8 cellular contexts compared by ENCODE assay signal in the genomic region with DNA sequence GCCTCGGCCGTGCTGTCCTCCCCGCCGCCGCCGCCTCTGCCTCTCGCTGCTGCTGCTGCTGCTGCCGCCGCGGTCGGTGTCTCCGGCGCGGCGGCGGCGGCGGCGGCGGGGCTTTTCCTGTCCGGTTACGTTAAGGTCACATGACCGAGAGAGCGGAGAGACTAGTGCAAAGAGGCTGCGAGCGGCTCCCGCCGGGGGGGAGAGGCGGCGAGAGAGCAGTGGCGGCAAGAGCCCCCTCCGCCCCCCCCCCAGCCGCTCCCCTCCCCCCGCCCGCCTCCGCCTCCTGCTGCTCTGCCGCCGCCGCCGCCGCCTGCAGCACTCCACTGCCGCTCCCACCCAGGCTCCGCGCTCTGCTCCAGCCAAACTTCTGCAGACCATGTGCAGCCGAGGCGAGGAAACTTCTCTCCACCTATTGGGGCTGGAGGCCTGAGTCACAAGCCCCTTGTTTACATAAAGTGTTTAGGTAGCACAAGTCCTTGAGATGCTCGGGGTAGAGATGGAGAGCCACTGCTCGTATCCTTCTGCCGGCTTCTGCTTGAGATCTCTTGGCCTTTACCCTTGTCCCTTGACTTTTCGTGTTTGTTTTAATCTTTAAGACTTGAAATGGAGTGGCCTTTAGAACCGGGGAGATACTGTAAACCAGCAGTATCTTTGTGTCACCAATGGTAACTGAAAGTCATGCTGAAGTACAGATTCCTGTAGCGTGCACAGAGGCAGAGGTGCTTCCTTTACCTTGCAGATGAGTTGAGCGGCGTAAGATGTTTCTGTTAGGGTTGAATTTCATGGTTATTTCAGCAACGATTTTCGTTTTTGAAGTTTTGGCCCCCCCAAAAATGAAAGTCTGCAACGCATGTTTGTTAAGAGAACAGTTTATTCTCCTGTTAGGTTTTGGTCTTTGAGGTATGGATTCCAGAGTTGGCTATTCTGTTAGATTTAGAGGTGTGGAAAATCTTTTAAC. TPM values are rescaled to one million over a fixed set of nuclear protein-coding genes. Genes with fewer than 3 reads are reported as not detected.
DNase-seq lines count a peak whose midpoint lies in the region; ATAC-seq and TF ChIP-seq lines count a peak whose summit lies in the region.

A gene with protein sequence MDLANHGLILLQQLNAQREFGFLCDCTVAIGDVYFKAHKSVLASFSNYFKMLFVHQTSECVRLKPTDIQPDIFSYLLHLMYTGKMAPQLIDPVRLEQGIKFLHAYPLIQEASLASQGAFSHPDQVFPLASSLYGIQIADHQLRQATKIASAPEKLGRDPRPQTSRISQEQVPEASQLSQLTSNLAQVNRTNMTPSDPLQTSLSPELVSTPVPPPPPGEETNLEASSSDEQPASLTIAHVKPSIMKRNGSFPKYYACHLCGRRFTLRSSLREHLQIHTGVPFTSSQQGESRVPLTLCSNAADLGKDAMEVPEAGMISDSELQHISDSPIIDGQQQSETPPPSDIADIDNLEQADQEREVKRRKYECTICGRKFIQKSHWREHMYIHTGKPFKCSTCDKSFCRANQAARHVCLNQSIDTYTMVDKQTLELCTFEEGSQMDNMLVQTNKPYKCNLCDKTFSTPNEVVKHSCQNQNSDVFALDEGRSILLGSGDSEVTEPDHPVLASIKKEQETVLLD (minus strand): TSS at position 89 of the 958 bp plus-strand sequence. CDS start 17,922 bp downstream, outside the sequence.

- ATAC-seq in CD4-positive, alpha-beta T cell (ENCODE audit: poor library complexity), result peak; percentile 16
- ATAC-seq in GM21360 (IDR thresholded peaks at IDR 0.05; ENCODE audit: unreplicated experiment), result peak; percentile 17

- TF ChIP-seq CTCF in CD4-positive, alpha-beta T cell (IDR thresholded peaks at IDR 0.05), result no peak
- TF ChIP-seq CTCF in neutrophil (IDR thresholded peaks at IDR 0.05), result no peak

- peaks cover 4% of the 10 kb centered on the region for H3K27me3 Mint-ChIP-seq in CD4-positive, alpha-beta T cell

- H3K9me3 ChIP-seq in CD4-positive, alpha-beta T cell (ENCODE audit: control insufficient read depth, low read length), result no peaks in the 10 kb centered on the region
- H3K9me3 ChIP-seq in SK-N-MC (ENCODE audit: low read depth, low read length), result no peaks in the 10 kb centered on the region
- no peaks in the 10 kb centered on the region for H3K9me3 ChIP-seq in neutrophil

- peaks cover 78% of the 10 kb centered on the region for H3K4me1 Mint-ChIP-seq in CD4-positive, alpha-beta T cell (ENCODE audit: low read depth)

- peak; percentile 42 to 69 (median 56) for DNase-seq in CD4-positive, alpha-beta T cell
- DNase-seq in Jurkat, Clone E6-1 (ENCODE audit: low read depth, low spot score), result peak; percentile 51
- DNase-seq in SK-N-MC (ENCODE audit: low read depth, low spot score) (peak; percentile 40), germinal center (ENCODE audit: low spot score) (peak; percentile 68), superior temporal gyrus (ENCODE audit: extremely low spot score) (peak; percentile 71)
- peak; percentile 67 for DNase-seq in activated naive CD4-positive, alpha-beta T cell treated with Interleukin-2 at 50 U/mL for 16 hours

- no peaks in the 10 kb centered on the region for H3K27me3 ChIP-seq in CD4-positive, alpha-beta T cell (ENCODE audit: control insufficient read depth, insufficient read depth, low read length)
- H3K27me3 ChIP-seq in neutrophil, result no peaks in the 10 kb centered on the region

- intact Hi-C loops in CD4-positive, alpha-beta T cell (cut with DNase I, micrococcal nuclease), result loop anchor here in 1 of 2 experiments (2.0 kb wide), 1 partner anchor 15 kb away; no protein-coding TSS in a partner anchor

- H3K27ac ChIP-seq in CD4-positive, alpha-beta T cell (ENCODE audit: low read depth, low read length), result peak within 1 kb of the TSS; percentile 99
- H3K27ac ChIP-seq in SK-N-MC, result peak within 1 kb of the TSS; percentile 99
- H3K27ac ChIP-seq in neutrophil, result peak within 1 kb of the TSS; percentile 99

- peak within 1 kb of the TSS; percentile 98 for H3K9ac ChIP-seq in SK-N-MC (ENCODE audit: insufficient read length)

- H3K27ac Mint-ChIP-seq in CD4-positive, alpha-beta T cell, result peak within 1 kb of the TSS; percentile 98

- peaks cover 36 to 41% of the 10 kb centered on the region in 2 experiments for H3K4me1 ChIP-seq in neutrophil (ENCODE audit: control insufficient read depth in 1 of 2, insufficient read depth in 1 of 2, low read depth in 1 of 2, low read length in 1 of 2)

- POLR2A ChIA-PET in CD4-positive, alpha-beta T cell (lab: Charles Lee), result interaction anchor here (0.6 to 4.2 kb wide), 9 partner anchors 11 to 883 kb away, joined by 3 to 108 read pairs (median 19); partner anchors contain the start of gene RMND1

- peaks cover 36% of the 10 kb centered on the region for H3K36me3 Mint-ChIP-seq in CD4-positive, alpha-beta T cell (ENCODE audit: low read depth)

- H3K9me3 Mint-ChIP-seq in CD4-positive, alpha-beta T cell, result no peaks in the 10 kb centered on the region

- H3K36me3 ChIP-seq in SK-N-MC (ENCODE audit: insufficient read depth, low read length), result peaks cover 36% of the 10 kb centered on the region
- peaks cover 3% of the 10 kb centered on the region for H3K36me3 ChIP-seq in neutrophil

- H3K4me3 ChIP-seq in Jurkat, Clone E6-1 (ENCODE audit: low read length), result peak within 1 kb of the TSS; percentile 78
- H3K4me3 ChIP-seq in SK-N-MC (peak within 1 kb of the TSS; percentile 98), neutrophil (ENCODE audit: low read depth in 1 of 2, low read length in 1 of 2) (peak within 1 kb of the TSS; percentile 74 to 90)

- CTCF ChIA-PET in CD4-positive, alpha-beta T cell (lab: Charles Lee), result interaction anchor here (1.3 to 5.2 kb wide), 2 partner anchors 14 kb away, joined by 4 to 33 read pairs; no protein-coding TSS in a partner anchor

- H3K4me3 Mint-ChIP-seq in CD4-positive, alpha-beta T cell, result peak within 1 kb of the TSS; percentile 99

RNA-seq across cellular contexts. Expression of the gene that starts here (rescaled TPM):
- 10 to 100 TPM; 18.6 to 19.1 TPM for total RNA-seq in CD4-positive, alpha-beta T cell
- polyA plus RNA-seq in Jurkat, Clone E6-1 (2012; ENCODE audit: insufficient read depth, insufficient read length), result 10.6 TPM

Comparison
In these comparisons a context has a peak if more than half of its experiments do, and no peak if none do; other contexts are left out.
1. Peak in every context shown above with its lines: DNase-seq, ATAC-seq, H3K4me3 ChIP-seq and H3K27ac ChIP-seq.